8 cellular contexts compared by ENCODE assay signal in the genomic region with DNA sequence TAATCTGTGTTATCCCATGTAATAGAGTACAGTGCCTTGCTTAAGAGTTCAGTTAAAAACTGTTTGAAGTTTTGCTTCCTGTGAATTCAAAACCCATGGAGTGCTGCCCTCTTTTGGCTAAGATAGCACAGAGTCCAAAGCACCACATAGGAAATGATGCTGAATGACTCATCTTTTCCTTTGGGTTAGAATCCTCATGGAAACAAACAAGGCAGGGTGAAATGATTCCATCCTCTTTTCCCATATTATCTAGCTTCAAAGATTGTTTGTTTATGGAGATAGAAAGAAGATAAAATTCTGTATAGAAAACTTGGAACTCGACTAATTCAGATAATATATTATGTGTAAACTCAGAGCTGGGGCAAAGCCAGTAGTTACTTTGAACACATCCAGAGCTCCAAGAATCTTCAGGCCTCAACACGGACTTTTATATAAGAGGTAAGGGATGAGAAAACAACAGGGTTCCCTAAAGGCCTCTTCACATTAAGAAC.
DNase-seq lines count a peak whose midpoint lies in the region; ATAC-seq and TF ChIP-seq lines count a peak whose summit lies in the region.

No MANE protein-coding gene starts in this region.

- H3K27me3 Mint-ChIP-seq in nephron progenitor cell (ENCODE audit: low read depth, poor library complexity), result no peaks in the 10 kb centered on the region

- DNase-seq in Ammon's horn (ENCODE audit: low spot score), result peak; percentile 77
- peak; percentile 30 for DNase-seq in GM13976 (ENCODE audit: low spot score)
- DNase-seq in NCI-H2196 (lab: John Stamatoyannopoulos, UW; ENCODE audit: unreplicated experiment), result peak; percentile 39
- DNase-seq in fibroblast of peridontal ligament (ENCODE audit: extremely low read depth), result peak; percentile 99
- peak; percentile 19 for DNase-seq in nephron progenitor cell

- no peak overlapping the region for H3K4me3 Mint-ChIP-seq in nephron progenitor cell

- H3K36me3 Mint-ChIP-seq in nephron progenitor cell (ENCODE audit: low read depth), result no peaks in the 10 kb centered on the region

- H3K9me3 Mint-ChIP-seq in nephron progenitor cell, result no peaks in the 10 kb centered on the region

- no peak overlapping the region for H3K4me3 ChIP-seq in WI38 (ENCODE audit: low read depth, low read length)

- H3K27ac Mint-ChIP-seq in nephron progenitor cell, result no peak overlapping the region

- peak; percentile 43 for TF ChIP-seq CTCF in GM13976 (IDR thresholded peaks at IDR 0.05; ENCODE audit: borderline replicate concordance, control extremely low read depth, extremely low read depth, insufficient read depth, missing control alignments)
- TF ChIP-seq CTCF in WI38 (IDR thresholded peaks at IDR 0.05; ENCODE audit: low read depth, low read length), result peak; percentile 60
- peak; percentile 55 for TF ChIP-seq CTCF in nephron progenitor cell (IDR thresholded peaks at IDR 0.05)

- in situ Hi-C loops in GM13976 (cut with MboI; ENCODE audit: low sequenced_read_pairs, unreplicated experiment), result loop anchor here (25.0 kb wide), 2 partner anchors 424 to 624 kb away; no protein-coding TSS in a partner anchor

- peaks cover 29% of the 10 kb centered on the region for H3K4me1 Mint-ChIP-seq in nephron progenitor cell

- ATAC-seq in HG03025 (IDR thresholded peaks at IDR 0.05; ENCODE audit: low FRiP score, unreplicated experiment) (peak; percentile 71), HG02840 (IDR thresholded peaks at IDR 0.05; ENCODE audit: low FRiP score, unreplicated experiment) (no peak)

Comparison
In these comparisons a context has a peak if more than half of its experiments do, and no peak if none do; other contexts are left out.
1. DNase-seq: peak in every context shown above with its lines; median percentile 99 in fibroblast of peridontal ligament; 77 in Ammon's horn; 39 in NCI-H2196; 30 in GM13976; 19 in nephron progenitor cell.